Comparison of ENCODE assay signal across 1 cellular context in genomic region chr1:2448098-2448445, GRCh38.
TF ChIP-seq lines count a peak whose summit lies in the region.

No MANE protein-coding gene starts in this region.

TF ChIP-seq in A549, 52 proteins besides CTCF, POLR2A, EP300 and RAD21 (continued from another document):
- TF ChIP-seq HES2 (IDR thresholded peaks at IDR 0.05) (no peak), CEBPB (IDR thresholded peaks at IDR 0.05) (no peak), MYC (IDR thresholded peaks at IDR 0.05; ENCODE audit: borderline replicate concordance, low read length) (no peak), MAZ (IDR thresholded peaks at IDR 0.05; ENCODE audit: borderline replicate concordance, low read depth, low read length) (no peak), HOXB5 (CRISPR knock-in tag; IDR thresholded peaks at IDR 0.05) (no peak), E2F6 (IDR thresholded peaks at IDR 0.05; ENCODE audit: borderline replicate concordance, low read depth) (no peak), ZNF302 (CRISPR knock-in tag; IDR thresholded peaks at IDR 0.05) (no peak), MAFK (IDR thresholded peaks at IDR 0.05; ENCODE audit: partially characterized antibody) (no peak), ZSCAN20 (CRISPR knock-in tag; IDR thresholded peaks at IDR 0.05) (no peak)
